Comparison of ENCODE assay signal across 8 cellular contexts in genomic region chr14:61699092-61699491, GRCh38. TPM values are rescaled to one million over a fixed set of nuclear protein-coding genes. Genes with fewer than 3 reads are reported as not detected.
DNase-seq lines count a peak whose midpoint lies in the region; ATAC-seq and TF ChIP-seq lines count a peak whose summit lies in the region.

No MANE protein-coding gene starts in this region.

- CTCF ChIA-PET in CD4-positive, alpha-beta memory T cell (lab: Charles Lee; ENCODE audit: partially characterized antibody), result interaction anchor here (1.0 kb wide), 1 partner anchor 247 kb away, joined by 3 read pairs; no protein-coding TSS in a partner anchor

- peak overlapping the region in 6 of 7 donors; percentile 38 to 94 (median 58) for H3K27ac Mint-ChIP-seq in CD4-positive, alpha-beta memory T cell
- H3K27ac Mint-ChIP-seq in IgD-negative memory B cell (peak overlapping the region in 2 of 3 donors; percentile 42 to 86), chondrocyte (ENCODE audit: unreplicated experiment) (peak overlapping the region; percentile 100)
- H3K27ac Mint-ChIP-seq in naive thymus-derived CD8-positive, alpha-beta T cell, result peak overlapping the region in 9 of 10 donors; percentile 19 to 98 (median 63)

- no peak for TF ChIP-seq CTCF in chondrocyte (IDR thresholded peaks at IDR 0.05)

- H3K36me3 ChIP-seq in CD4-positive, alpha-beta memory T cell (ENCODE audit: insufficient read depth, low read length), result no peaks in the 10 kb centered on the region

- peaks cover 46 to 78% (median 63%) of the 10 kb centered on the region in 4 donors for H3K4me1 Mint-ChIP-seq in CD4-positive, alpha-beta memory T cell
- H3K4me1 Mint-ChIP-seq in IgD-negative memory B cell (peaks cover 56 to 63% (median 59%) of the 10 kb centered on the region in 3 donors), chondrocyte (ENCODE audit: low read depth) (peaks cover 52% of the 10 kb centered on the region)
- peaks cover 20 to 81% (median 64%) of the 10 kb centered on the region in 4 donors for H3K4me1 Mint-ChIP-seq in naive thymus-derived CD8-positive, alpha-beta T cell

- peak overlapping the region in 1 of 2 donors; percentile 13 for H3K4me3 ChIP-seq in CD4-positive, alpha-beta memory T cell (ENCODE audit: low read length in 2 of 2)

- DNase-seq in CD4-positive, alpha-beta memory T cell, result no peak
- DNase-seq in chondrocyte (ENCODE audit: low spot score) (no peak), NCI-H446 treated with DMSO at 0.1 percent for 48 hours (lab: John Stamatoyannopoulos, UW) (no peak), DMS79 treated with DMSO at 0.1 percent for 48 hours (lab: John Stamatoyannopoulos, UW) (no peak), cerebellum (ENCODE audit: low spot score) (no peak)
- DNase-seq in naive thymus-derived CD8-positive, alpha-beta T cell, result no peak

- intact Hi-C loops in CD4-positive, alpha-beta memory T cell (cut with micrococcal nuclease), result loop anchor here (5.0 kb wide), 2 partner anchors 33 to 132 kb away; no protein-coding TSS in a partner anchor

- POLR2A ChIA-PET in CD4-positive, alpha-beta memory T cell (lab: Charles Lee; ENCODE audit: partially characterized antibody), result interaction anchor here (0.6 to 2.2 kb wide), 9 partner anchors 8 to 220 kb away, joined by 3 to 11 read pairs (median 4); no protein-coding TSS in a partner anchor
- POLR2A ChIA-PET in naive thymus-derived CD8-positive, alpha-beta T cell (lab: Charles Lee), result interaction anchor here (1.4 to 1.6 kb wide), 2 partner anchors 12 to 174 kb away, joined by 3 to 5 read pairs; no protein-coding TSS in a partner anchor

- no peaks in the 10 kb centered on the region for H3K27me3 Mint-ChIP-seq in CD4-positive, alpha-beta memory T cell
- H3K27me3 Mint-ChIP-seq in IgD-negative memory B cell (no peaks in the 10 kb centered on the region), chondrocyte (ENCODE audit: low read depth) (no peaks in the 10 kb centered on the region)
- no peaks in the 10 kb centered on the region for H3K27me3 Mint-ChIP-seq in naive thymus-derived CD8-positive, alpha-beta T cell

- no peak overlapping the region for H3K27ac ChIP-seq in CD4-positive, alpha-beta memory T cell (ENCODE audit: low read depth, low read length)

- H3K4me3 Mint-ChIP-seq in CD4-positive, alpha-beta memory T cell, result peak overlapping the region; percentile 77 to 99 (median 97)
- H3K4me3 Mint-ChIP-seq in IgD-negative memory B cell, result peak overlapping the region; percentile 92 to 99 (median 96)
- peak overlapping the region; percentile 93 for H3K4me3 Mint-ChIP-seq in chondrocyte (ENCODE audit: unreplicated experiment)
- H3K4me3 Mint-ChIP-seq in naive thymus-derived CD8-positive, alpha-beta T cell, result peak overlapping the region; percentile 92 to 99 (median 96)

- H3K27me3 ChIP-seq in CD4-positive, alpha-beta memory T cell (ENCODE audit: insufficient read depth, low read length), result no peaks in the 10 kb centered on the region

- H3K36me3 Mint-ChIP-seq in CD4-positive, alpha-beta memory T cell, result peaks cover 0 to 21% of the 10 kb centered on the region in 2 donors
- no peaks in the 10 kb centered on the region for H3K36me3 Mint-ChIP-seq in IgD-negative memory B cell
- peaks cover 15% of the 10 kb centered on the region for H3K36me3 Mint-ChIP-seq in chondrocyte (ENCODE audit: low read depth)
- H3K36me3 Mint-ChIP-seq in naive thymus-derived CD8-positive, alpha-beta T cell, result peaks cover 0 to 4% (median 4%) of the 10 kb centered on the region in 3 donors

- no peak for ATAC-seq in naive thymus-derived CD8-positive, alpha-beta T cell
- ATAC-seq in HG03097 (IDR thresholded peaks at IDR 0.05; ENCODE audit: low FRiP score, unreplicated experiment), result no peak

- H3K4me1 ChIP-seq in CD4-positive, alpha-beta memory T cell (ENCODE audit: insufficient read depth, low read length), result peaks cover 74% of the 10 kb centered on the region

- H3K9me3 Mint-ChIP-seq in CD4-positive, alpha-beta memory T cell, result peaks cover 0 to 2% (median 0%) of the 10 kb centered on the region in 8 donors
- H3K9me3 Mint-ChIP-seq in IgD-negative memory B cell (no peaks in the 10 kb centered on the region), chondrocyte (ENCODE audit: low read depth) (no peaks in the 10 kb centered on the region)
- H3K9me3 Mint-ChIP-seq in naive thymus-derived CD8-positive, alpha-beta T cell, result peaks cover 0 to 1% (median 0%) of the 10 kb centered on the region in 9 donors

- no peaks in the 10 kb centered on the region for H3K9me3 ChIP-seq in CD4-positive, alpha-beta memory T cell (ENCODE audit: control insufficient read depth in 1 of 2, low read length in 2 of 2)

RNA-seq across cellular contexts. Expression of gene HIF1A, which starts 3.8 kb away (rescaled TPM):
- 10 to 100 TPM; 84.7 to 87.1 TPM for total RNA-seq in CD4-positive, alpha-beta memory T cell
- 10 to 100 TPM; 82.5 to 83.7 TPM for polyA plus RNA-seq in CD4-positive, alpha-beta memory T cell
- 88.0 TPM for polyA plus RNA-seq in IgD-negative memory B cell
- total RNA-seq in chondrocyte (466 to 676 TPM (median 660 TPM) in 3 replicates), cerebellum (129 TPM)
- 10 to 100 TPM; 91.4 to 97.5 TPM for total RNA-seq in naive thymus-derived CD8-positive, alpha-beta T cell
- 10 to 100 TPM; 51.7 to 63.5 (median 54.4) TPM for polyA plus RNA-seq in naive thymus-derived CD8-positive, alpha-beta T cell
